Comparison of ENCODE assay signal across 1 cellular context in genomic region chr6:42511803-42512422, GRCh38.
TF ChIP-seq lines count a peak whose summit lies in the region.

No MANE protein-coding gene starts in this region.

TF ChIP-seq in SK-N-SH, 30 proteins besides CTCF, POLR2A, EP300 and RAD21:
- TF ChIP-seq NFIC (IDR thresholded peaks at IDR 0.05; ENCODE audit: borderline replicate concordance) (peak; percentile 49; the same call in 1 of the 2 replicates), FOSL2 (IDR thresholded peaks at IDR 0.05; ENCODE audit: borderline replicate concordance, low read depth) (peak; percentile 47), JUND (IDR thresholded peaks at IDR 0.05) (0 out of 2 replicates have a peak, but pooled peaks have one; percentile 16), MAX (IDR thresholded peaks at IDR 0.05; ENCODE audit: low read depth) (peak; percentile 59; the same call in 1 of the 2 replicates), RCOR1 (IDR thresholded peaks at IDR 0.05; ENCODE audit: low read length) (no peak)
TF ChIP-seq in SK-N-SH: peak in this region for 4.
